ENCODE assay signal across 1 cellular context in the genomic region with DNA sequence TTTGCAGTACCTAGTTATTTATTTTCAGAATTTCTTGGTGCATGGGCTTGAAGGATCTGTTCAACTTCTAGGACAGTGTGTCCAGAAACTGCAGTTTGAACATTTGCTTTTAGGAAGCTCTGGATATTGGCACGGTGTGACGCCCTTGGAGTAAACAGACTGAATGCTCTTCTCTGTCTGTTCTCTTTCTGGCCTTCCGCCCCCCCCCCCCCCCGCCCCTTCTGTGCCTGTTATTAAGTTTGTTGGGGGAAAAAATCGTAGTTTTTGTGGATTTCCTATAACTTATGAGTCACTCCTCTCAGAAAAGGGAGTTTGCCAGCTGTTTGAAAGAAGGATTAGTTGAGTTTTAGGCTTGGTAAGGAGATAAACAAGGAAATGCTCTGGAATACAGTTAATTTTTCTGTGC.
TF ChIP-seq lines count a peak whose summit lies in the region.

No MANE protein-coding gene starts in this region.

TF ChIP-seq in H1, 55 proteins besides CTCF, POLR2A, EP300 and RAD21 (continued from another document):
- no peak for TF ChIP-seq TCF12 (IDR thresholded peaks at IDR 0.05; ENCODE audit: low read depth, low read length)
- TF ChIP-seq, protein P1, sequence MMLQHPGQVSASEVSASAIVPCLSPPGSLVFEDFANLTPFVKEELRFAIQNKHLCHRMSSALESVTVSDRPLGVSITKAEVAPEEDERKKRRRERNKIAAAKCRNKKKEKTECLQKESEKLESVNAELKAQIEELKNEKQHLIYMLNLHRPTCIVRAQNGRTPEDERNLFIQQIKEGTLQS (IDR thresholded peaks at IDR 0.05; ENCODE audit: insufficient read depth, low read depth, low read length): no peak
- TF ChIP-seq MAFK (IDR thresholded peaks at IDR 0.05; ENCODE audit: low read depth, low read length): no peak
- TF ChIP-seq CHD2 (IDR thresholded peaks at IDR 0.05; ENCODE audit: low read length): no peak
